8 cellular contexts compared by ENCODE assay signal in genomic region chrX:23668335-23668734, GRCh38. TPM values are rescaled to one million over a fixed set of nuclear protein-coding genes. Genes with fewer than 3 reads are reported as not detected.
A peak's percentile ranks its signal among the peaks of the same experiment; 100 is the strongest.
DNase-seq lines count a peak whose midpoint lies in the region; ATAC-seq, FAIRE-seq and TF ChIP-seq lines count a peak whose summit lies in the region.

No MANE protein-coding gene starts in this region.

- H3K4me1 Mint-ChIP-seq in activated T-helper 1 cell treated with anti-CD3 and anti-CD28 coated beads, Interleukin-12 subunit alpha, Interleukin-12 subunit beta, Interleukin-2, Interleukin-4 antibody, amounts not matched to agents 30 ng/mL and 10 ng/mL and 1 ng/mL, durations not matched to agents 14 hours and 24 hours and 36 hours (ENCODE audit: low read depth) = peaks cover 30% of the 10 kb centered on the region

- H3K9ac ChIP-seq in HepG2 (ENCODE audit: insufficient read depth, low read depth, low read length) = peak overlapping the region; percentile 83

- no peak overlapping the region for H2AFZ ChIP-seq in HepG2 (ENCODE audit: low read length)

- H3K27ac ChIP-seq in HepG2 (ENCODE audit: extremely low read length, insufficient read depth, low read length) = peak overlapping the region; percentile 82

- H3K36me3 ChIP-seq in HepG2 (replicated peaks in 1 of 2; ENCODE audit: control insufficient read depth in 1 of 2, insufficient read depth in 2 of 2, low read length in 2 of 2) = peaks cover 0 to 6% of the 10 kb centered on the region in 2 experiments; a peak in 1 of 5 replicates

- in situ Hi-C loops in HepG2 (cut with HindIII; ENCODE audit: extremely low pct_ligation_motif_present, low pct_unique_long_range_greater_than_20kb) = no loop called here
- in situ Hi-C loops in ACHN (cut with HindIII; ENCODE audit: low pct_ligation_motif_present, low pct_unique_long_range_greater_than_20kb, low sequenced_read_pairs) = no loop called here

- peak; percentile 63 for FAIRE-seq in GM12892 (lab: Jason Lieb, UNC)
- FAIRE-seq in HepG2 (lab: Jason Lieb, UNC) = no peak

- no peaks in the 10 kb centered on the region for H3K27me3 ChIP-seq in HepG2 (ENCODE audit: control insufficient read depth in 1 of 2, insufficient read depth in 2 of 2, low read length in 2 of 2)

- 0% methylated on average over 3 of the region's 3 CpGs for WGBS in HepG2 (ENCODE audit: low lambda C conversion rate)

- peaks cover 10% of the 10 kb centered on the region for H3K36me3 Mint-ChIP-seq in activated T-helper 1 cell treated with anti-CD3 and anti-CD28 coated beads, Interleukin-12 subunit alpha, Interleukin-12 subunit beta, Interleukin-2, Interleukin-4 antibody, amounts not matched to agents 30 ng/mL and 10 ng/mL and 1 ng/mL, durations not matched to agents 14 hours and 24 hours and 36 hours (ENCODE audit: low read depth)

- TF ChIP-seq RAD21 in HepG2 (CRISPR knock-in tag; IDR thresholded peaks at IDR 0.05) = no peak

- peaks cover 5% of the 10 kb centered on the region; the same call in 1 of the 2 replicates for H3K4me1 ChIP-seq in HepG2 (ENCODE audit: insufficient read depth, low read length)

- H3K9me3 Mint-ChIP-seq in activated T-helper 1 cell treated with anti-CD3 and anti-CD28 coated beads, Interleukin-12 subunit alpha, Interleukin-12 subunit beta, Interleukin-2, Interleukin-4 antibody, amounts not matched to agents 30 ng/mL and 10 ng/mL and 1 ng/mL, durations not matched to agents 14 hours and 24 hours and 36 hours = no peaks in the 10 kb centered on the region

- no TSS peak for BruUV-seq in HepG2 (replicated peaks; lab: Mats Ljungman, UMichigan)

- TF ChIP-seq POLR2A in GM12892 (IDR thresholded peaks at IDR 0.05; ENCODE audit: low read depth, low read length) (0 out of 2 replicates have a peak, but pooled peaks have one; percentile 22), HepG2 (IDR thresholded peaks at IDR 0.05; ENCODE audit: insufficient read depth in 1 of 2, low read depth in 2 of 2, low read length in 2 of 2) (no peak)

- no peaks in the 10 kb centered on the region for H3K27me3 Mint-ChIP-seq in activated T-helper 1 cell treated with anti-CD3 and anti-CD28 coated beads, Interleukin-12 subunit alpha, Interleukin-12 subunit beta, Interleukin-2, Interleukin-4 antibody, amounts not matched to agents 30 ng/mL and 10 ng/mL and 1 ng/mL, durations not matched to agents 14 hours and 24 hours and 36 hours (ENCODE audit: insufficient read depth)

- no peaks in the 10 kb centered on the region for H4K20me1 ChIP-seq in HepG2 (ENCODE audit: insufficient read depth, low read length)

- TF ChIP-seq EP300 in HepG2 (IDR thresholded peaks at IDR 0.05; ENCODE audit: low read depth in 2 of 2, low read length in 2 of 2) (no peak), HepG2 (CRISPR knock-in tag; IDR thresholded peaks at IDR 0.05; ENCODE audit: borderline replicate concordance) (no peak)

- H3K79me2 ChIP-seq in HepG2 (ENCODE audit: insufficient read depth, low read length) = peaks cover 24% of the 10 kb centered on the region

- intact Hi-C loops in activated T-helper 1 cell treated with anti-CD3 and anti-CD28 coated beads, Interleukin-12 subunit alpha, Interleukin-12 subunit beta, Interleukin-2, Interleukin-4 antibody, amounts not matched to agents 30 ng/mL and 10 ng/mL and 1 ng/mL, durations not matched to agents 14 hours and 24 hours and 36 hours (cut with micrococcal nuclease) = loop anchor here (2.0 to 10.0 kb wide), 8 partner anchors 64 to 1684 kb away; partner anchors contain the start of genes APOO, CXorf58 and EIF2S3
- intact Hi-C loops in HepG2 (cut with micrococcal nuclease; ENCODE audit: unreplicated experiment) = no loop called here

- peak overlapping the region; percentile 76 for H3K4me2 ChIP-seq in HepG2 (ENCODE audit: low read depth, low read length)

- CTCF ChIA-PET in HepG2 (lab: Yijun Ruan, JAX; ENCODE audit: low intra/inter-chr PET ratio, low total read pairs) = no interaction called here

- POLR2A ChIA-PET in HepG2 (lab: Yijun Ruan, JAX) = no interaction called here

- no peak for TF ChIP-seq CTCF in HepG2 (CRISPR knock-in tag; IDR thresholded peaks at IDR 0.05)

- DNase-seq in GM12892 (ENCODE audit: insufficient read length) (no peak), HepG2 (ENCODE audit: low spot score) (no peak), cerebellar cortex (ENCODE audit: low spot score) (no peak), ureter (ENCODE audit: low spot score) (no peak), ACHN (no peak)
- no peak for DNase-seq in activated T-helper 1 cell treated with anti-CD3 and anti-CD28 coated beads, Interleukin-12 subunit alpha, Interleukin-12 subunit beta, Interleukin-2, Interleukin-4 antibody, amounts not matched to agents 30 ng/mL and 10 ng/mL and 1 ng/mL, durations not matched to agents 14 hours and 24 hours and 36 hours (ENCODE audit: low spot score)
- DNase-seq in activated CD4-positive, CD25-positive, alpha-beta regulatory T cell (lab: John Stamatoyannopoulos, UW) = no peak

- peak overlapping the region; percentile 87 for H3K27ac Mint-ChIP-seq in activated T-helper 1 cell treated with anti-CD3 and anti-CD28 coated beads, Interleukin-12 subunit alpha, Interleukin-12 subunit beta, Interleukin-2, Interleukin-4 antibody, amounts not matched to agents 30 ng/mL and 10 ng/mL and 1 ng/mL, durations not matched to agents 14 hours and 24 hours and 36 hours

- ATAC-seq in HG02938 (IDR thresholded peaks at IDR 0.05; ENCODE audit: unreplicated experiment) = peak; percentile 49
- ATAC-seq in HepG2 = no peak

- H3K4me3 ChIP-seq in HepG2 (replicated peaks in 1 of 3; ENCODE audit: insufficient read depth in 1 of 3, low read depth in 2 of 3, low read length in 3 of 3) = peak overlapping the region; percentile 66 to 81 (median 78); a peak in 5 of 6 replicates

- peak overlapping the region; percentile 88 for H3K4me3 Mint-ChIP-seq in activated T-helper 1 cell treated with anti-CD3 and anti-CD28 coated beads, Interleukin-12 subunit alpha, Interleukin-12 subunit beta, Interleukin-2, Interleukin-4 antibody, amounts not matched to agents 30 ng/mL and 10 ng/mL and 1 ng/mL, durations not matched to agents 14 hours and 24 hours and 36 hours

- no peaks in the 10 kb centered on the region for H3K9me3 ChIP-seq in HepG2 (ENCODE audit: low read length)

TF ChIP-seq in HepG2, 621 proteins besides CTCF, POLR2A, EP300 and RAD21 (continues in another document):
- TF ChIP-seq DR1 (CRISPR knock-in tag; IDR thresholded peaks at IDR 0.05) (no peak), ZNF432 (CRISPR knock-in tag; IDR thresholded peaks at IDR 0.05; ENCODE audit: borderline replicate concordance) (no peak), SIN3B (IDR thresholded peaks at IDR 0.05; ENCODE audit: low read length) (no peak), ZHX1 (CRISPR knock-in tag; IDR thresholded peaks at IDR 0.05; ENCODE audit: low read depth) (no peak), HOXD1 (CRISPR knock-in tag; IDR thresholded peaks at IDR 0.05) (no peak)

RNA-seq across cellular contexts. Expression of gene PRDX4, which starts 1.0 kb away (rescaled TPM):
- polyA plus RNA-seq in GM12892 (2012; ENCODE audit: missing spikeins) = 58.7 TPM
- 75.5 and 83.2 TPM in 2 replicates for total RNA-seq in activated T-helper 1 cell treated with anti-CD3 and anti-CD28 coated beads, Interleukin-12 subunit alpha, Interleukin-12 subunit beta, Interleukin-2, Interleukin-4 antibody, amounts not matched to agents 30 ng/mL and 10 ng/mL and 1 ng/mL, durations not matched to agents 14 hours and 24 hours and 36 hours
- 126 and 252 TPM in 2 replicates for total RNA-seq in HepG2 (2016; rRNA removed; fragmentation: Illumina TruSeq; extraction: Trizol)
- 80.2 and 96.8 TPM in 2 replicates for total RNA-seq in HepG2 (2016; cell fraction: cytosol; rRNA removed; fragmentation: Illumina TruSeq; extraction: Trizol; ENCODE audit: low read depth)
- 133 and 245 TPM in 2 replicates for total RNA-seq in HepG2 (2016; cell fraction: insoluble cytoplasmic fraction; rRNA removed; fragmentation: Illumina TruSeq; extraction: Trizol)
- total RNA-seq in HepG2 (2016; cell fraction: membrane; rRNA removed; fragmentation: Illumina TruSeq; extraction: Trizol) = 71.1 and 80.7 TPM in 2 replicates
- total RNA-seq in HepG2 (2016; cell fraction: nucleus; rRNA removed; fragmentation: Illumina TruSeq; extraction: Trizol) = 187 and 206 TPM in 2 replicates
- 168 and 217 TPM in 2 replicates for polyA plus RNA-seq in HepG2 (2011; rRNA removed)
- 156 and 166 TPM in 2 replicates for polyA plus RNA-seq in HepG2 (2011; cell fraction: cytosol; rRNA removed)
- 51.4 and 57.1 TPM in 2 replicates for polyA plus RNA-seq in HepG2 (2011; cell fraction: nucleus; rRNA removed)
- polyA plus RNA-seq in HepG2 (2012) = 160 and 170 TPM in 2 replicates
- polyA plus RNA-seq in HepG2 (2016; cell fraction: cytosol; fragmentation: Illumina TruSeq; extraction: Trizol; ENCODE audit: low read depth) = 60.5 and 84.4 TPM in 2 replicates
- polyA plus RNA-seq in HepG2 (2016; cell fraction: insoluble cytoplasmic fraction; fragmentation: Illumina TruSeq; extraction: Trizol; ENCODE audit: low read depth) = 104 and 118 TPM in 2 replicates
- 49.4 and 56.4 TPM in 2 replicates for polyA plus RNA-seq in HepG2 (2016; cell fraction: membrane; fragmentation: Illumina TruSeq; extraction: Trizol; ENCODE audit: low read depth)
- 221 and 248 TPM in 2 replicates for polyA plus RNA-seq in HepG2 (2016; cell fraction: nucleus; fragmentation: Illumina TruSeq; extraction: Trizol; ENCODE audit: insufficient read depth, low read depth)
- 46.3 and 52.4 TPM in 2 replicates for polyA minus RNA-seq in HepG2 (2011; rRNA and poly(A)+ RNA removed; ENCODE audit: low replicate concordance)
- 40.9 and 52.5 TPM in 2 replicates for polyA minus RNA-seq in HepG2 (2011; cell fraction: cytosol; rRNA and poly(A)+ RNA removed)
- polyA minus RNA-seq in HepG2 (2011; cell fraction: nucleus; rRNA and poly(A)+ RNA removed) = 17.8 and 25.6 TPM in 2 replicates
- 53.9 TPM for total RNA-seq in ureter
